In the genomic region with DNA sequence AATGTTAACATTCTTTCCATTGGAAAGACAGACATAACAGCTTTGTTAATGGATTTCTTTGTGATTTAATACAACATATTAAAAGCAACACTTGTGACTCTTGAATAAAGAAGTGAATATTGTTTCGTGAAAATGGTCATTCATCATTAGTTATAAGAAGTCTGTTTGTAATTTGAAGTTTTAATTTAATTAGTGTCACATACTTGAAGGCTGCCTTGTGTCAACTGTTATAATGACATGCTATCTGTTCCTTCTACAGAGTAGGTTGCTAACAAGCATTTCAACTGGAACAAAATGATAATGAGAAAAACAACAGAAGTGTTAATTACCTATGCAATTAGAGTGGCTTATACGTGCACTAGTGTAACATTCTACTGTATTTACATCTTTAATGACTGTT, we compare ENCODE assay signal across 28 cellular contexts.
"Had no signal": no experiment of that assay in that cellular context is flagged by ENCODE, and none has a peak within 500 bp of the region (broad histone marks: within the 10 kb centered on the region; RNA-seq: fewer than 3 reads in every experiment).

No MANE protein-coding gene starts in this region.

- H3K27ac ChIP-seq: neutrophil, pancreas, psoas muscle, right lobe of liver, sigmoid colon, spleen, suprapubic skin, testis, tibial artery, transverse colon, uterus had no signal

- ATAC-seq: naive thymus-derived CD8-positive, alpha-beta T cell; natural killer cell treated with Interleukin-12 subunit alpha and Interleukin-12 subunit beta and Interleukin-15 and Interleukin-18, amount 100 ng/mL, for 72 hours; pancreas; psoas muscle; right cardiac atrium; right lobe of liver; stimulated activated memory B cell treated with anti-CD40 and anti-IgM and Interleukin-4, amounts not matched to agents 10 μg/mL and 1 μg/mL and 100 μg/mL, for 72 hours; stimulated activated naive CD8-positive, alpha-beta T cell treated with anti-CD3 and anti-CD28 coated beads, Interleukin-15, amount 100 ng/mL, for 72 hours; stimulated activated naive CD8-positive, alpha-beta T cell treated with anti-CD3 and anti-CD28 coated beads, Interleukin-15, Interleukin-2, amounts not matched to agents 100 U/mL and 50 U/mL, for 24 hours had no signal

- DNase-seq: naive B cell; naive thymus-derived CD8-positive, alpha-beta T cell; nephron progenitor cell; nucleus accumbens; pancreas; psoas muscle; right cardiac atrium; right lobe of liver; sigmoid colon; small intestine; spleen; stimulated activated CD4-positive, alpha-beta T cell treated with anti-CD3 and anti-CD28 coated beads, Interleukin-12 subunit alpha, Interleukin-12 subunit beta, amount 100 ng/mL, for 4 hours; stimulated activated CD4-positive, alpha-beta T cell treated with anti-CD3 and anti-CD28 coated beads, Interleukin-1b, Interleukin-23, amount 100 ng/mL, for 48 hours; stimulated activated CD4-positive, alpha-beta T cell treated with anti-CD3 and anti-CD28 coated beads, Interleukin-4, amount 100 ng/mL, for 1 hour; stimulated activated CD4-positive, alpha-beta T cell treated with anti-CD3 and anti-CD28 coated beads, Interleukin-4, amount 100 ng/mL, for 4 hours; stimulated activated CD8-positive, alpha-beta memory T cell treated with anti-CD3 and anti-CD28 coated beads, Interleukin-4, amount 100 ng/mL, for 48 hours; stimulated activated naive CD4-positive, alpha-beta T cell; stimulated activated naive CD8-positive, alpha-beta T cell treated with anti-CD3 and anti-CD28 coated beads, Interleukin-15, amount 100 ng/mL, for 72 hours; stimulated activated naive CD8-positive, alpha-beta T cell treated with anti-CD3 and anti-CD28 coated beads, Interleukin-15, Interleukin-2, amounts not matched to agents 100 U/mL and 50 U/mL, for 24 hours; substantia nigra; testis; tibial artery; transverse colon; uterus had no signal

- H3K4me3 ChIP-seq: pancreas, psoas muscle, right lobe of liver, sigmoid colon, spleen, suprapubic skin, testis, tibial artery, transverse colon, uterus had no signal

- H3K36me3 ChIP-seq: neutrophil, pancreas, right lobe of liver, sigmoid colon, spleen, suprapubic skin, tibial artery, transverse colon, uterus had no signal

- H3K4me1 ChIP-seq: pancreas, psoas muscle, right lobe of liver, sigmoid colon, spleen, suprapubic skin, testis, tibial artery, transverse colon, uterus had no signal

- H3K27me3 ChIP-seq: neutrophil, pancreas, right lobe of liver, sigmoid colon, spleen, suprapubic skin, testis, tibial artery, transverse colon, uterus had no signal

- H3K9me3 ChIP-seq: neutrophil, pancreas, psoas muscle, right lobe of liver, sigmoid colon, spleen, suprapubic skin, testis, tibial artery, transverse colon, uterus had no signal
